8 cellular contexts compared by ENCODE assay signal in genomic region chr18:267688-268552, GRCh38. TPM values are rescaled to one million over a fixed set of nuclear protein-coding genes. Genes with fewer than 3 reads are reported as not detected.
DNase-seq lines count a peak whose midpoint lies in the region; ATAC-seq and TF ChIP-seq lines count a peak whose summit lies in the region.

A gene with protein sequence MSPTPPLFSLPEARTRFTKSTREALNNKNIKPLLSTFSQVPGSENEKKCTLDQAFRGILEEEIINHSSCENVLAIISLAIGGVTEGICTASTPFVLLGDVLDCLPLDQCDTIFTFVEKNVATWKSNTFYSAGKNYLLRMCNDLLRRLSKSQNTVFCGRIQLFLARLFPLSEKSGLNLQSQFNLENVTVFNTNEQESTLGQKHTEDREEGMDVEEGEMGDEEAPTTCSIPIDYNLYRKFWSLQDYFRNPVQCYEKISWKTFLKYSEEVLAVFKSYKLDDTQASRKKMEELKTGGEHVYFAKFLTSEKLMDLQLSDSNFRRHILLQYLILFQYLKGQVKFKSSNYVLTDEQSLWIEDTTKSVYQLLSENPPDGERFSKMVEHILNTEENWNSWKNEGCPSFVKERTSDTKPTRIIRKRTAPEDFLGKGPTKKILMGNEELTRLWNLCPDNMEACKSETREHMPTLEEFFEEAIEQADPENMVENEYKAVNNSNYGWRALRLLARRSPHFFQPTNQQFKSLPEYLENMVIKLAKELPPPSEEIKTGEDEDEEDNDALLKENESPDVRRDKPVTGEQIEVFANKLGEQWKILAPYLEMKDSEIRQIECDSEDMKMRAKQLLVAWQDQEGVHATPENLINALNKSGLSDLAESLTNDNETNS (minus strand): TSS chr18:268047. CDS start chr18:268019, 28 bp downstream.

- TF ChIP-seq CTCF in left lung (IDR thresholded peaks at IDR 0.05), result no peak

- H3K27me3 Mint-ChIP-seq in dendritic cell treated with granulocyte-macrophage colony-stimulating factor and Interleukin-4, amounts not matched to agents 40 ng/mL and 50 ng/mL, for 4 days, result no peaks in the 10 kb centered on the region

- H3K27me3 ChIP-seq in left lung, result no peaks in the 10 kb centered on the region

- H3K9me3 ChIP-seq in left lung, result no peaks in the 10 kb centered on the region

- peaks cover 32% of the 10 kb centered on the region for H3K36me3 Mint-ChIP-seq in dendritic cell treated with granulocyte-macrophage colony-stimulating factor and Interleukin-4, amounts not matched to agents 40 ng/mL and 50 ng/mL, for 4 days (ENCODE audit: low read depth)

- H3K9me3 Mint-ChIP-seq in dendritic cell treated with granulocyte-macrophage colony-stimulating factor and Interleukin-4, amounts not matched to agents 40 ng/mL and 50 ng/mL, for 4 days, result no peaks in the 10 kb centered on the region

- H3K4me3 Mint-ChIP-seq in dendritic cell treated with granulocyte-macrophage colony-stimulating factor and Interleukin-4, amounts not matched to agents 40 ng/mL and 50 ng/mL, for 4 days, result peak within 1 kb of the TSS; percentile 99

- H3K4me1 ChIP-seq in left lung, result peaks cover 13 to 27% of the 10 kb centered on the region in 2 donors

- DNase-seq in CD1c-positive myeloid dendritic cell (ENCODE audit: extremely low spot score) (peak; percentile 98), NCI-H774 (lab: John Stamatoyannopoulos, UW) (peak; percentile 88), left lung (peak; percentile 95 to 99)
- DNase-seq in activated CD4-positive, alpha-beta T cell treated with anti-CD3 and anti-CD28 coated beads, Interleukin-2, amount 50 U/mL, for 4 hours, result peak; percentile 96 to 97
- peak; percentile 97 for DNase-seq in stimulated activated CD4-positive, alpha-beta T cell treated with anti-CD3 and anti-CD28 coated beads, Interleukin-2, amount 100 ng/mL, for 4 hours (ENCODE audit: low read depth)

- peaks cover 0 to 24% of the 10 kb centered on the region in 2 donors for H3K36me3 ChIP-seq in left lung

- H3K27ac ChIP-seq in left lung, result peak within 1 kb of the TSS; percentile 88 to 89

- peak within 1 kb of the TSS; percentile 100 for H3K27ac Mint-ChIP-seq in dendritic cell treated with granulocyte-macrophage colony-stimulating factor and Interleukin-4, amounts not matched to agents 40 ng/mL and 50 ng/mL, for 4 days

- peaks cover 38% of the 10 kb centered on the region for H3K4me1 Mint-ChIP-seq in dendritic cell treated with granulocyte-macrophage colony-stimulating factor and Interleukin-4, amounts not matched to agents 40 ng/mL and 50 ng/mL, for 4 days (ENCODE audit: low read depth)

- ATAC-seq in GM19395 (IDR thresholded peaks at IDR 0.05; ENCODE audit: unreplicated experiment) (peak; percentile 93), HG03558 (IDR thresholded peaks at IDR 0.05; ENCODE audit: extremely low read depth, unreplicated experiment) (peak; percentile 83), left lung (peak; percentile 98)

- H3K4me3 ChIP-seq in left lung, result peak within 1 kb of the TSS; percentile 73 to 99

- intact Hi-C loops in dendritic cell treated with granulocyte-macrophage colony-stimulating factor and Interleukin-4, amounts not matched to agents 40 ng/mL and 50 ng/mL, for 4 days (cut with micrococcal nuclease), result loop anchor here (1.0 to 10.0 kb wide), 4 partner anchors 110 to 447 kb away; partner anchors contain the start of genes ENOSF1 and USP14
- intact Hi-C loops in left lung (cut with DNase I), result no loop called here

RNA-seq across cellular contexts. Expression of the gene that starts here (rescaled TPM):
- total RNA-seq in left lung, result 10 to 100 TPM; 23.7 to 29.8 TPM

Comparison
In these comparisons a context has a peak if more than half of its experiments do, and no peak if none do; other contexts are left out.
1. Peak in every context shown above with its lines: DNase-seq, ATAC-seq, H3K4me3 ChIP-seq and H3K27ac ChIP-seq.